ENCODE assay signal across 1 cellular context in the genomic region with DNA sequence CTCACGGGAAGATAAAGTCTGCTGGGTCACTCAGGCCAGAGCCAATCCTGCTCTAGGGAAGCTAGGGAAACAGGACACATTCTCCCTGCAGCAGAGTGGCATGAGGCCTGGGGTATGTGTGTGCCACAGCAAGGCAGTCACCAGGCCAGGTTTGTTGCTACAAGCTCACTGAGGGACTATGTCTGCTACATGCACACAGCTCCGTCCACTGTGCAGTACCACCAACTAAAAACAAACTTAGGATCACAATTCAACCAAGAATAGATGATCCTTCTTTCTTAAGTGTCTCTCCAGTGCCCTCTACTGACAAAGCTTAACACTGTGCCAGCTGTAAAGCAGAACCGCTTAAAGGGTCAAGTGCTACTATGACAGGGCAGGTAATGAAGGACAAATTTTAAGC.
TF ChIP-seq lines count a peak whose summit lies in the region.

No MANE protein-coding gene starts in this region.

TF ChIP-seq in HepG2, 621 proteins besides CTCF, POLR2A, EP300 and RAD21 (continued from another document):
- TF ChIP-seq, protein P1, sequence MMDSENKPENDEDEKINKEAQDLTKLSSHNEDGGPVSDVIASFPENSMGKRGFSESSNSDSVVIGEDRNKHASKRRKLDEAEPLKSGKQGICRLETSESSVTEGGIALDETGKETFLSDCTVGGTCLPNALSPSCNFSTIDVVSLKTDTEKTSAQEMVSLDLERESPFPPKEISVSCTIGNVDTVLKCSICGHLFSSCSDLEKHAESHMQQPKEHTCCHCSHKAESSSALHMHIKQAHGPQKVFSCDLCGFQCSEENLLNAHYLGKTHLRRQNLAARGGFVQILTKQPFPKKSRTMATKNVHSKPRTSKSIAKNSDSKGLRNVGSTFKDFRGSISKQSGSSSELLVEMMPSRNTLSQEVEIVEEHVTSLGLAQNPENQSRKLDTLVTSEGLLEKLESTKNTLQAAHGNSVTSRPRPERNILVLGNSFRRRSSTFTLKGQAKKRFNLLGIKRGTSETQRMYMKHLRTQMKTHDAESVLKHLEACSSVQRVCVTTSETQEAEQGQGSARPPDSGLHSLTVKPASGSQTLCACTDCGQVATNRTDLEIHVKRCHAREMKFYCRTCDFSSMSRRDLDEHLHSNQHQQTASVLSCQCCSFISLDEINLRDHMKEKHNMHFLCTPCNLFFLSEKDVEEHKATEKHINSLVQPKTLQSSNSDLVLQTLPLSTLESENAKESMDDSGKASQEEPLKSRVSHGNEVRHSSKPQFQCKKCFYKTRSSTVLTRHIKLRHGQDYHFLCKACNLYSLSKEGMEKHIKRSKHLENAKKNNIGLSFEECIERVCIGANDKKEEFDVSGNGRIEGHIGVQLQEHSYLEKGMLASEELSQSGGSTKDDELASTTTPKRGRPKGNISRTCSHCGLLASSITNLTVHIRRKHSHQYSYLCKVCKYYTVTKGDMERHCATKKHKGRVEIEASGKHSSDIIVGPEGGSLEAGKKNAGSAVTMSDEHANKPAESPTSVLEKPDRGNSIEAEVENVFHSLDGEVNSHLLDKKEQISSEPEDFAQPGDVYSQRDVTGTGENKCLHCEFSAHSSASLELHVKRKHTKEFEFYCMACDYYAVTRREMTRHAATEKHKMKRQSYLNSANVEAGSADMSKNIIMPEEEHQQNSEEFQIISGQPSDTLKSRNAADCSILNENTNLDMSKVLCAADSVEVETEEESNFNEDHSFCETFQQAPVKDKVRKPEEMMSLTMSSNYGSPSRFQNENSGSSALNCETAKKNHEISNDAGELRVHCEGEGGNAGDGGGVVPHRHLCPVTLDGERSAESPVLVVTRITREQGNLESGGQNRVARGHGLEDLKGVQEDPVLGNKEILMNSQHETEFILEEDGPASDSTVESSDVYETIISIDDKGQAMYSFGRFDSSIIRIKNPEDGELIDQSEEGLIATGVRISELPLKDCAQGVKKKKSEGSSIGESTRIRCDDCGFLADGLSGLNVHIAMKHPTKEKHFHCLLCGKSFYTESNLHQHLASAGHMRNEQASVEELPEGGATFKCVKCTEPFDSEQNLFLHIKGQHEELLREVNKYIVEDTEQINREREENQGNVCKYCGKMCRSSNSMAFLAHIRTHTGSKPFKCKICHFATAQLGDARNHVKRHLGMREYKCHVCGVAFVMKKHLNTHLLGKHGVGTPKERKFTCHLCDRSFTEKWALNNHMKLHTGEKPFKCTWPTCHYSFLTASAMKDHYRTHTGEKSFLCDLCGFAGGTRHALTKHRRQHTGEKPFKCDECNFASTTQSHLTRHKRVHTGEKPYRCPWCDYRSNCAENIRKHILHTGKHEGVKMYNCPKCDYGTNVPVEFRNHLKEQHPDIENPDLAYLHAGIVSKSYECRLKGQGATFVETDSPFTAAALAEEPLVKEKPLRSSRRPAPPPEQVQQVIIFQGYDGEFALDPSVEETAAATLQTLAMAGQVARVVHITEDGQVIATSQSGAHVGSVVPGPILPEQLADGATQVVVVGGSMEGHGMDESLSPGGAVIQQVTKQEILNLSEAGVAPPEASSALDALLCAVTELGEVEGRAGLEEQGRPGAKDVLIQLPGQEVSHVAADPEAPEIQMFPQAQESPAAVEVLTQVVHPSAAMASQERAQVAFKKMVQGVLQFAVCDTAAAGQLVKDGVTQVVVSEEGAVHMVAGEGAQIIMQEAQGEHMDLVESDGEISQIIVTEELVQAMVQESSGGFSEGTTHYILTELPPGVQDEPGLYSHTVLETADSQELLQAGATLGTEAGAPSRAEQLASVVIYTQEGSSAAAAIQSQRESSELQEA (CRISPR knock-in tag; IDR thresholded peaks at IDR 0.05; ENCODE audit: not compliant biosample characterization) = no peak
TF ChIP-seq in HepG2: peak in this region for 5.
